In the genomic region with DNA sequence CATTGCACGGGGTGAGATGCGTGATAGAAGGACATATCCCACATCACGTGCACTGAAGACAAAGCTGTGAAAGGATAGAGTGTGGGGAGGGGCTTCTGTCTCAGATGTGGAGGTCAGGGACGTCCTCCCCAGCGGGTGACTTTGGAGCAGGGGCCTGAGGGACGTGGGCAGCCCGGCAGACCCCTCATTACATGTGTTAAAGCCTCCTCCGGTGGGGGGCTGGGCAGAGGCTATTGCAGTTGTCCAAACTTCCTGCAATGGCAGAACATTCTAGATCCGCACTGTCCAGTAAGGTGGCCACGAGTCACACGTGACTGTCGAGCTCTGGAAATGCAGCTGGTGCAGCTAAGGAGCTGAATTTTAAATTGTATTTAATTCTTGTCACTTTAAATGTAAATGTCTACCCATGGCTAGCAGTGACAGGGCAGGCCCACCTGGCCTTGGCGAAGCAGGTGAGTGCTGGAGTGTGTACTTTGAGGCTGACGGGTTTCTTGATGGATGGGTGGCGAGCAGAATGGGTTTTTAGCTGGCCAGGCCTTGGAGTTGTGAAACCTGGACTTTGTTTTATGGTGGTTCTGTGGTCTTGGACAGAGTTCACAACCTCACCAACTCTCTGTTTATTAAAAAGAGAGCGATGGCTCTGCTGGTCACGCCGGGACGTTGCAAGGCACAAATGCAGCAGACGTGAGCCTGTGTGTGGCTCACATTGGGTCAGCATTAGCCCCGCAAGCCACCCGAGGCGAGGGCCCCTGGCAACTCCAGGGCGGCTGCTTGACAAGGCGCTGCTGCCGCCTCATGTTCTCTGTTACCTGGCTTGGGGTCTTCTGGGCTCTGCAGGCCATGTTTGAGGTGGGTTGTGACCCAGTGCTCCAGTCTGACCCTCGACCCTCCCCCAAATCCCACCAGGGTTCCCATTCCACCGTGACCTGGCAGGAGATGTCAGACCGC, we compare ENCODE assay signal across 7 cellular contexts.
DNase-seq lines count a peak whose midpoint lies in the region; ATAC-seq and TF ChIP-seq lines count a peak whose summit lies in the region.
"Not testable (repeated sequence)": the region's sequence is repeated elsewhere in the genome, so short reads cannot be mapped to it uniquely, and the experiment has no call there.

No MANE protein-coding gene starts in this region.

- peak overlapping the region; percentile 52 for H3K18ac ChIP-seq in neuronal stem cell (ENCODE audit: low read length)

- H3K4ac ChIP-seq in neuronal stem cell (ENCODE audit: low read length): not testable (repeated sequence)

- not testable (repeated sequence) for H3K23ac ChIP-seq in neuronal stem cell (ENCODE audit: low read depth, low read length, poor library complexity)

- H3K4me1 Mint-ChIP-seq in WTC11; type B pancreatic cell (ENCODE audit: unreplicated experiment): not testable (repeated sequence)

- TF ChIP-seq POLR2A in right lobe of liver (IDR thresholded peaks at IDR 0.05): peak; percentile 17

- WGBS in right cardiac atrium: 94% methylated on average over 28 of the region's 29 CpGs
- WGBS in right lobe of liver (ENCODE audit: insufficient coverage, low coverage, low lambda C conversion rate, missing lambda C conversion rate): 40% methylated on average over 6 of the region's 29 CpGs
- WGBS in neuronal stem cell (ENCODE audit: extremely low coverage in 2 of 2, insufficient read length in 2 of 2, insufficient replicate concordance in 1 of 2), 2 donors: no CpG with 5 or more reads among the region's 29 CpGs

- not testable (repeated sequence) for H4K91ac ChIP-seq in neuronal stem cell (ENCODE audit: low read depth, low read length, poor library complexity)

- H3K4me1 ChIP-seq in right cardiac atrium (ENCODE audit: control insufficient read depth, insufficient read depth, low read length); neuronal stem cell (ENCODE audit: control insufficient read depth in 2 of 2, insufficient read depth in 1 of 2, low read depth in 1 of 2, low read length in 2 of 2): not testable (repeated sequence)
- peaks cover 0 to 13% (median 6%) of the 10 kb centered on the region in 4 donors for H3K4me1 ChIP-seq in right lobe of liver

- not testable (repeated sequence) for H2BK15ac ChIP-seq in neuronal stem cell (ENCODE audit: low read length)

- not testable (repeated sequence) for H2BK120ac ChIP-seq in neuronal stem cell (ENCODE audit: low read depth, low read length)

- H3K36me3 Mint-ChIP-seq in WTC11, type B pancreatic cell: not testable (repeated sequence)

- not testable (repeated sequence) for H3K4me2 ChIP-seq in neuronal stem cell (ENCODE audit: insufficient read depth, low read length, poor library complexity, severe bottlenecking)

- not testable (repeated sequence) for H3K27me3 Mint-ChIP-seq in WTC11 (ENCODE audit: low read depth); type B pancreatic cell

- not testable (repeated sequence) for TF ChIP-seq CTCF in WTC11 (IDR thresholded peaks at IDR 0.05); type B pancreatic cell (conservative IDR thresholded peaks at IDR 0.05)
- peak in 1 of 4 donors; percentile 16 for TF ChIP-seq CTCF in right lobe of liver (IDR thresholded peaks at IDR 0.05)

- not testable (repeated sequence) for H2BK12ac ChIP-seq in neuronal stem cell (ENCODE audit: low read length)

- not testable (repeated sequence) for H3K27ac ChIP-seq in right cardiac atrium (ENCODE audit: low read length); neuronal stem cell (replicated peaks; ENCODE audit: low read length)
- H3K27ac ChIP-seq in right lobe of liver: peak overlapping the region; percentile 72 to 94 (median 92)

- POLR2A ChIA-PET in WTC11 (lab: Charles Lee): not testable (repeated sequence)

- not testable (repeated sequence) for H3K27ac Mint-ChIP-seq in WTC11, type B pancreatic cell

- not testable (repeated sequence) for H4K8ac ChIP-seq in neuronal stem cell (ENCODE audit: low read depth, low read length)

- not testable (repeated sequence) for H3K79me1 ChIP-seq in neuronal stem cell (ENCODE audit: low read depth, low read length)

- CTCF ChIA-PET in WTC11 (lab: Charles Lee): not testable (repeated sequence)

- H3K14ac ChIP-seq in neuronal stem cell (ENCODE audit: low read length): not testable (repeated sequence)

- not testable (repeated sequence) for H3K9me3 Mint-ChIP-seq in WTC11, type B pancreatic cell

- H2BK5ac ChIP-seq in neuronal stem cell (ENCODE audit: low read length): not testable (repeated sequence)

- H3K4me3 Mint-ChIP-seq in WTC11, type B pancreatic cell: not testable (repeated sequence)

- not testable (repeated sequence) for H2AK5ac ChIP-seq in neuronal stem cell (ENCODE audit: low read depth, low read length)

- not testable (repeated sequence) for H3K9ac ChIP-seq in neuronal stem cell (ENCODE audit: low read depth, low read length, poor library complexity)

- DNase-seq in HT-29 (ENCODE audit: low spot score): peak; percentile 15
- DNase-seq in MV-4-11 (lab: John Stamatoyannopoulos, UW): peak; percentile 4
- not testable (repeated sequence) for DNase-seq in WTC11 (ENCODE audit: low spot score); neuronal stem cell (ENCODE audit: low spot score)
- peak in 2 of 3 donors; percentile 26 to 34 for DNase-seq in right cardiac atrium
- DNase-seq in right lobe of liver: peak in 2 of 3 donors; percentile 67 to 75
- peak; percentile 55 for DNase-seq in type B pancreatic cell (ENCODE audit: extremely low spot score, unreplicated experiment)

- not testable (repeated sequence) for ATAC-seq in WTC11
- ATAC-seq in right cardiac atrium (peak in 1 of 2 donors; percentile 5), right lobe of liver (peak; percentile 65 to 78 (median 75))

- not testable (repeated sequence) for H3K36me3 ChIP-seq in right lobe of liver; neuronal stem cell (replicated peaks in 1 of 2; ENCODE audit: control insufficient read depth in 2 of 2, insufficient read depth in 2 of 2, low read length in 2 of 2)

- peak overlapping the region; percentile 75 for H2AFZ ChIP-seq in neuronal stem cell (ENCODE audit: low read length)

- intact Hi-C loops in right cardiac atrium (cut with DNase I); right lobe of liver (cut with DNase I): not testable (repeated sequence)

- not testable (repeated sequence) for H3K4me3 ChIP-seq in right cardiac atrium (ENCODE audit: low read length); right lobe of liver; neuronal stem cell (ENCODE audit: low read length in 2 of 2)

- H3K27me3 ChIP-seq in right cardiac atrium (ENCODE audit: control insufficient read depth, insufficient read depth); right lobe of liver; neuronal stem cell (ENCODE audit: control insufficient read depth in 3 of 3, insufficient read depth in 3 of 3, low read depth in 1 of 3, low read length in 3 of 3): not testable (repeated sequence)

- H3K9me3 ChIP-seq in right cardiac atrium (ENCODE audit: control insufficient read depth, low read length); right lobe of liver; neuronal stem cell (replicated peaks in 1 of 2; ENCODE audit: control insufficient read depth in 2 of 2, insufficient read depth in 1 of 2, low read depth in 1 of 2, low read length in 2 of 2): not testable (repeated sequence)

TF ChIP-seq in WTC11, 78 proteins besides CTCF, POLR2A, EP300 and RAD21:
- TF ChIP-seq GABPB1 (CRISPR knock-in tag; IDR thresholded peaks at IDR 0.05): 0 out of 2 replicates have a peak, but pooled peaks have one; percentile 18
